Comparison of ENCODE assay signal across 1 cellular context in the genomic region with DNA sequence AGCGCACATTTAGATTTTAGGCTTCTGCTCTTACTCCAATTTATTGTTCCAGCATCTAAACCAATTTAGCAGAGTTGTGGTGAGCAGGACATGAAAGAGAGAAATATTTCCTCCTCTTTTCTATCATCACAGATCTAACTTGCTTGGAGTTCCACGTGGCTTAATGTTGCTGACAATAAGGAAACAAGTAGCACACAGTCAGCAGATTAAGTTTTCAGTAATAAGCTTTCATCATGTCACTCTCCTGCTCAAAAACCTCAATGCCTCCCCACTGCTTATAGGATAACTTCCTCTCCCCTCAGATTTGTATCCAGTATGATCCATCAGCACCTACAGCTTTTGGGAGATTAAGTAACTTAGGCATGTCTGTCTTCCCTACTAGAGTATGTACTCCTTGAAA.
TF ChIP-seq lines count a peak whose summit lies in the region.

No MANE protein-coding gene starts in this region.

TF ChIP-seq in WTC11, 78 proteins besides CTCF, POLR2A, EP300 and RAD21 (continued from another document):
- TF ChIP-seq STAT6 (CRISPR knock-in tag; conservative IDR thresholded peaks at IDR 0.05; ENCODE audit: low read depth) (no peak), ZNF512 (CRISPR knock-in tag; IDR thresholded peaks at IDR 0.05; ENCODE audit: borderline replicate concordance) (no peak), ZNF396 (CRISPR knock-in tag; IDR thresholded peaks at IDR 0.05; ENCODE audit: borderline replicate concordance) (no peak), HMGA2 (CRISPR knock-in tag; IDR thresholded peaks at IDR 0.05) (no peak)
